In genomic region chr1:248828845-248829244, GRCh38 we compare ENCODE assay signal across 1 cellular context.
TF ChIP-seq lines count a peak whose summit lies in the region.

No MANE protein-coding gene starts in this region.

TF ChIP-seq in K562, 482 proteins besides CTCF, POLR2A, EP300 and RAD21 (continued from another document and continues in another):
- TF ChIP-seq PATZ1 (CRISPR knock-in tag; IDR thresholded peaks at IDR 0.05; ENCODE audit: borderline replicate concordance) (no peak), ZFP1 (CRISPR knock-in tag; IDR thresholded peaks at IDR 0.05) (no peak), ZNF764 (CRISPR knock-in tag; IDR thresholded peaks at IDR 0.05; ENCODE audit: low read depth) (no peak), ZC3H8 (IDR thresholded peaks at IDR 0.05) (no peak), GTF2E2 (tag; IDR thresholded peaks at IDR 0.05) (no peak), ZNF830 (CRISPR knock-in tag; IDR thresholded peaks at IDR 0.05) (no peak), ID3 (CRISPR knock-in tag; IDR thresholded peaks at IDR 0.05) (no peak), ID3 (tag; IDR thresholded peaks at IDR 0.05) (no peak), NEUROD1 (IDR thresholded peaks at IDR 0.05; ENCODE audit: borderline replicate concordance, low read depth, low read length, partially characterized antibody) (peak; percentile 51), E2F5 (CRISPR knock-in tag; IDR thresholded peaks at IDR 0.05) (no peak), CBX8 (IDR thresholded peaks at IDR 0.05; ENCODE audit: borderline replicate concordance, extremely low read depth, low read depth, low read length, poor library complexity, severe bottlenecking) (no peak), GATAD2A (IDR thresholded peaks at IDR 0.05) (peak; percentile 77; the same call in 1 of the 2 replicates), PYGO2 (tag; IDR thresholded peaks at IDR 0.05) (0 out of 2 replicates have a peak, but pooled peaks have one; percentile 20), GMEB1 (CRISPR knock-in tag; IDR thresholded peaks at IDR 0.05) (no peak), GATA2 (CRISPR knock-in tag; IDR thresholded peaks at IDR 0.05) (peak; percentile 47; the same call in 1 of the 2 replicates), TBP (optimal IDR thresholded peaks at IDR 0.05; ENCODE audit: low read depth, low read length) (no peak), ETV1 (tag; conservative IDR thresholded peaks at IDR 0.05; ENCODE audit: low read depth) (peak; percentile 92), HSF4 (CRISPR knock-in tag; IDR thresholded peaks at IDR 0.05; ENCODE audit: borderline replicate concordance) (no peak), ZHX1 (conservative IDR thresholded peaks at IDR 0.05; ENCODE audit: low read length) (no peak), ZNF639 (CRISPR knock-in tag; conservative IDR thresholded peaks at IDR 0.05 in 1 of 2, IDR thresholded peaks at IDR 0.05 in 1 of 2) (0 out of 4 replicates have a peak, but pooled peaks of 1 of the 2 experiments have one; percentile 22), ZNF3 (CRISPR knock-in tag; IDR thresholded peaks at IDR 0.05) (no peak), PURB (CRISPR knock-in tag; IDR thresholded peaks at IDR 0.05; ENCODE audit: low read depth) (no peak), HIVEP1 (CRISPR knock-in tag; IDR thresholded peaks at IDR 0.05) (no peak), MXD1 (CRISPR knock-in tag; IDR thresholded peaks at IDR 0.05; ENCODE audit: borderline replicate concordance, poor library complexity, severe bottlenecking) (no peak), CTCFL (IDR thresholded peaks at IDR 0.05; ENCODE audit: borderline replicate concordance, insufficient read depth, low read depth, low read length, poor library complexity, severe bottlenecking) (no peak), ZBTB5 (IDR thresholded peaks at IDR 0.05) (no peak), SRSF7 (optimal IDR thresholded peaks at IDR 0.05; ENCODE audit: low read depth, low read length) (no peak), ZNF143 (CRISPR knock-in tag; IDR thresholded peaks at IDR 0.05) (no peak), LCOR (CRISPR knock-in tag; IDR thresholded peaks at IDR 0.05) (no peak), GTF2F1 (IDR thresholded peaks at IDR 0.05; ENCODE audit: low read depth, low read length) (no peak), FOXJ3 (CRISPR knock-in tag; IDR thresholded peaks at IDR 0.05) (no peak), CCNT2 (IDR thresholded peaks at IDR 0.05; ENCODE audit: borderline replicate concordance, extremely low read depth, insufficient read length, low read depth, low read length) (peak; percentile 57), NFIC (IDR thresholded peaks at IDR 0.05) (peak; percentile 60), HCFC1 (IDR thresholded peaks at IDR 0.05; ENCODE audit: low read depth, low read length) (no peak), ZNF507 (tag; conservative IDR thresholded peaks at IDR 0.05) (no peak), PCBP1 (IDR thresholded peaks at IDR 0.05; ENCODE audit: low read depth, low read length, poor library complexity, severe bottlenecking) (no peak), ELK1 (CRISPR knock-in tag; IDR thresholded peaks at IDR 0.05) (no peak), THRAP3 (IDR thresholded peaks at IDR 0.05; ENCODE audit: borderline replicate concordance) (no peak), SAP30 (IDR thresholded peaks at IDR 0.05; ENCODE audit: borderline replicate concordance, insufficient read depth, low read depth, low read length, poor library complexity, severe bottlenecking) (no peak), ZC3H11A (IDR thresholded peaks at IDR 0.05; ENCODE audit: low read depth, low read length) (no peak)
